29 cellular contexts compared by ENCODE assay signal in the genomic region with DNA sequence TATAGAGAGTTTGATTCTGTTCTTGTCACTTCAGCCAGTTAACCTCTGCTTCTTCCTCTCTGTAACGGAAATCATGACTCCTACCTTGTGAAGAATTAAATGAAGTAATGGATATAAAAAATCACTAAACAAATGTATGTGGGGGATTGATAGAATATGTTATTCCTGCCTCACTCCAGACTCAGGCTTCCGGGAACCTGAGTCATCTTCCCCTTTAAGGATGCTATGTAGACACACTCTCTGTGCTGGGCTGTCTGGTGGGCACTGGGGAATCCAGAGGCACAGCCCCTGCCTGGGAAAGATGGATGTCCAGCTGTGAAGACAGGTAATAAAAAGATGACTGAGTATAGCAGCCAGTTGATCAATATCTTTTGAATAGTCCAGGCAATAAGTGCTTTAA.
DNase-seq lines count a peak whose midpoint lies in the region; ATAC-seq and TF ChIP-seq lines count a peak whose summit lies in the region.
"Had no signal": no experiment of that assay in that cellular context is flagged by ENCODE, and none has a peak within 500 bp of the region (broad histone marks: within the 10 kb centered on the region; RNA-seq: fewer than 3 reads in every experiment).

No MANE protein-coding gene starts in this region.

- TF ChIP-seq CTCF in ascending aorta (IDR thresholded peaks at IDR 0.05) (no peak), fibroblast of the aortic adventitia (IDR thresholded peaks at IDR 0.05; ENCODE audit: insufficient read depth, low read length) (no peak), osteoblast (IDR thresholded peaks at IDR 0.05; ENCODE audit: extremely low read depth, low read depth, low read length) (no peak), GM20000 (IDR thresholded peaks at IDR 0.05; ENCODE audit: extremely low read depth, missing control alignments) (no peak)

- H3K4me3 ChIP-seq in BLaER1 treated with 17β-estradiol and CSF1 and Interleukin-3, amounts not matched to agents 10 nM and 100 nM: peak overlapping the region in 2 of 10 experiments; percentile 3 to 30; a peak in 2 of 20 replicates
- H3K4me3 ChIP-seq in ascending aorta (no peak overlapping the region), fibroblast of the aortic adventitia (ENCODE audit: low read depth, low read length) (no peak overlapping the region), osteoblast (ENCODE audit: insufficient read depth, low read length) (no peak overlapping the region)
- H3K4me3 ChIP-seq: breast epithelium, HAP-1, lower lobe of right lung, Peyer's patch, SJSA1, stomach, transverse colon had no signal

- H3K9me3 ChIP-seq in BLaER1 treated with 17β-estradiol and CSF1 and Interleukin-3, amounts not matched to agents 10 nM and 100 nM (replicated peaks in 1 of 11): no peaks in the 10 kb centered on the region; a peak in 1 of 22 replicates
- H3K9me3 ChIP-seq in ascending aorta: no peaks in the 10 kb centered on the region
- no peaks in the 10 kb centered on the region for H3K9me3 ChIP-seq in osteoblast (ENCODE audit: low read depth, low read length)
- H3K9me3 ChIP-seq: breast epithelium, HAP-1, lower lobe of right lung, Peyer's patch, SJSA1, stomach, transverse colon had no signal

- intact Hi-C loops in ascending aorta (cut with DNase I): no loop called here

- DNase-seq in ascending aorta (ENCODE audit: low spot score in 2 of 2) (no peak), fibroblast of the aortic adventitia (ENCODE audit: low read depth) (peak; percentile 36), osteoblast (ENCODE audit: insufficient read length, low spot score, missing footprints) (no peak), GM20000 (ENCODE audit: low spot score) (no peak)
- DNase-seq in activated naive CD8-positive, alpha-beta T cell treated with anti-CD3 and anti-CD28 coated beads for 36 hours: no peak
- no peak for DNase-seq in stimulated activated naive CD4-positive, alpha-beta T cell treated with Interleukin-2 at 50 U/mL for 16 hours (lab: John Stamatoyannopoulos, UW)
- DNase-seq: activated CD4-positive, alpha-beta T cell treated with anti-CD3 and anti-CD28 coated beads, Interleukin-2, amount 10 ng/mL, durations not matched to agents 7 days and 5 days; activated CD8-positive, alpha-beta memory T cell treated with anti-CD3 and anti-CD28 coated beads, Interleukin-2, amount 50 U/mL, for 4 hours; activated naive CD8-positive, alpha-beta T cell treated with anti-CD3 and anti-CD28 coated beads, Interleukin-2, amount 50 U/mL, for 24 hours; foreskin melanocyte; KBM-7; lower lobe of right lung; MM.1S; NCI-H146; NCI-H524; NK-92 treated with Interleukin-12 subunit alpha and Interleukin-12 subunit beta, amount 100 ng/mL, for 24 hours; occipital lobe; Peyer's patch; stomach; T-helper 17 cell; transverse colon had no signal

- H3K9ac ChIP-seq in BLaER1 treated with 17β-estradiol and CSF1 and Interleukin-3, amounts not matched to agents 10 nM and 100 nM: peak overlapping the region in 8 of 11 experiments; percentile 67 to 81 (median 78); a peak in 11 of 22 replicates

- H3K27me3 Mint-ChIP-seq in activated naive CD8-positive, alpha-beta T cell treated with anti-CD3 and anti-CD28 coated beads for 36 hours: no peaks in the 10 kb centered on the region
- H3K27me3 Mint-ChIP-seq: activated CD4-positive, alpha-beta T cell treated with anti-CD3 and anti-CD28 coated beads, Interleukin-2, amount 10 ng/mL, durations not matched to agents 7 days and 5 days; dendritic cell treated with granulocyte-macrophage colony-stimulating factor and Interleukin-4, amounts not matched to agents 40 ng/mL and 50 ng/mL, for 4 days had no signal

- ATAC-seq in GM18867 (IDR thresholded peaks at IDR 0.05; ENCODE audit: unreplicated experiment): no peak
- ATAC-seq: activated naive CD8-positive, alpha-beta T cell treated with anti-CD3 and anti-CD28 coated beads, Interleukin-2, amount 50 U/mL, for 24 hours; lower lobe of right lung; T-helper 17 cell had no signal

- H2AFZ ChIP-seq in osteoblast (ENCODE audit: low read length): no peak overlapping the region

- H4K20me1 ChIP-seq in BLaER1 treated with 17β-estradiol and CSF1 and Interleukin-3, amounts not matched to agents 10 nM and 100 nM: peaks cover 0 to 4% (median 0%) of the 10 kb centered on the region in 11 experiments; a peak in 1 of 22 replicates
- peaks cover 7% of the 10 kb centered on the region for H4K20me1 ChIP-seq in osteoblast (ENCODE audit: insufficient read depth, low read length)

- peaks cover 51 to 89% (median 71%) of the 10 kb centered on the region in 10 experiments for H3K4me1 ChIP-seq in BLaER1 treated with 17β-estradiol and CSF1 and Interleukin-3, amounts not matched to agents 10 nM and 100 nM
- H3K4me1 ChIP-seq in ascending aorta (peaks cover 9 to 42% of the 10 kb centered on the region in 2 donors), osteoblast (ENCODE audit: insufficient read depth, low read length) (peaks cover 63% of the 10 kb centered on the region)
- H3K4me1 ChIP-seq: breast epithelium, Peyer's patch had no signal

- H3K27ac Mint-ChIP-seq in activated naive CD8-positive, alpha-beta T cell treated with anti-CD3 and anti-CD28 coated beads for 36 hours: no peak overlapping the region
- H3K27ac Mint-ChIP-seq: activated CD4-positive, alpha-beta T cell treated with anti-CD3 and anti-CD28 coated beads, Interleukin-2, amount 10 ng/mL, durations not matched to agents 7 days and 5 days; activated naive CD8-positive, alpha-beta T cell treated with anti-CD3 and anti-CD28 coated beads, Interleukin-2, amount 50 U/mL, for 24 hours; dendritic cell treated with granulocyte-macrophage colony-stimulating factor and Interleukin-4, amounts not matched to agents 40 ng/mL and 50 ng/mL, for 4 days; T-helper 17 cell had no signal

- peak overlapping the region in 10 of 11 experiments; percentile 73 to 97 (median 92); a peak in 19 of 22 replicates for H3K27ac ChIP-seq in BLaER1 treated with 17β-estradiol and CSF1 and Interleukin-3, amounts not matched to agents 10 nM and 100 nM
- H3K27ac ChIP-seq in ascending aorta (peak overlapping the region; percentile 73 to 91), osteoblast (ENCODE audit: low read depth, low read length) (peak overlapping the region; percentile 56)
- H3K27ac ChIP-seq: lower lobe of right lung, Peyer's patch, SJSA1, stomach, transverse colon, VCaP had no signal

- peaks cover 70% of the 10 kb centered on the region for H3K79me2 ChIP-seq in osteoblast (ENCODE audit: insufficient read depth, low read length)

- peak overlapping the region; percentile 65 to 95 (median 89) for H3K4me2 ChIP-seq in BLaER1 treated with 17β-estradiol and CSF1 and Interleukin-3, amounts not matched to agents 10 nM and 100 nM
- peak overlapping the region; percentile 1 for H3K4me2 ChIP-seq in osteoblast (ENCODE audit: insufficient read depth, low read length)

- H3K27me3 ChIP-seq in BLaER1 treated with 17β-estradiol and CSF1 and Interleukin-3, amounts not matched to agents 10 nM and 100 nM: no peaks in the 10 kb centered on the region
- H3K27me3 ChIP-seq in ascending aorta: no peaks in the 10 kb centered on the region
- H3K27me3 ChIP-seq in osteoblast (ENCODE audit: insufficient read depth, low read length): no peaks in the 10 kb centered on the region
- H3K27me3 ChIP-seq: breast epithelium, Peyer's patch, SJSA1, stomach, transverse colon had no signal

- peaks cover 0 to 30% (median 10%) of the 10 kb centered on the region in 11 experiments; a peak in 13 of 22 replicates for H3K36me3 ChIP-seq in BLaER1 treated with 17β-estradiol and CSF1 and Interleukin-3, amounts not matched to agents 10 nM and 100 nM
- H3K36me3 ChIP-seq in ascending aorta (no peaks in the 10 kb centered on the region), osteoblast (ENCODE audit: insufficient read depth, low read length) (no peaks in the 10 kb centered on the region)
- H3K36me3 ChIP-seq: breast epithelium, HAP-1, lower lobe of right lung, Peyer's patch, SJSA1, stomach, transverse colon had no signal

- H3K36me3 Mint-ChIP-seq in activated naive CD8-positive, alpha-beta T cell treated with anti-CD3 and anti-CD28 coated beads for 36 hours: no peaks in the 10 kb centered on the region
- H3K36me3 Mint-ChIP-seq: CD14-positive monocyte had no signal

- H3K4me3 Mint-ChIP-seq in activated naive CD8-positive, alpha-beta T cell treated with anti-CD3 and anti-CD28 coated beads for 36 hours: no peak overlapping the region
- H3K4me3 Mint-ChIP-seq: activated CD4-positive, alpha-beta T cell treated with anti-CD3 and anti-CD28 coated beads, Interleukin-2, amount 10 ng/mL, durations not matched to agents 7 days and 5 days; activated naive CD8-positive, alpha-beta T cell treated with anti-CD3 and anti-CD28 coated beads, Interleukin-2, amount 50 U/mL, for 24 hours; CD14-positive monocyte; dendritic cell treated with granulocyte-macrophage colony-stimulating factor and Interleukin-4, amounts not matched to agents 40 ng/mL and 50 ng/mL, for 4 days; T-helper 17 cell had no signal

- no peaks in the 10 kb centered on the region for H3K4me1 Mint-ChIP-seq in activated naive CD8-positive, alpha-beta T cell treated with anti-CD3 and anti-CD28 coated beads for 36 hours
- H3K4me1 Mint-ChIP-seq: activated CD4-positive, alpha-beta T cell treated with anti-CD3 and anti-CD28 coated beads, Interleukin-2, amount 10 ng/mL, durations not matched to agents 7 days and 5 days; activated naive CD8-positive, alpha-beta T cell treated with anti-CD3 and anti-CD28 coated beads, Interleukin-2, amount 50 U/mL, for 24 hours had no signal

- H3K9me3 Mint-ChIP-seq in activated naive CD8-positive, alpha-beta T cell treated with anti-CD3 and anti-CD28 coated beads for 36 hours: no peaks in the 10 kb centered on the region
- H3K9me3 Mint-ChIP-seq: activated CD4-positive, alpha-beta T cell treated with anti-CD3 and anti-CD28 coated beads, Interleukin-2, amount 10 ng/mL, durations not matched to agents 7 days and 5 days; activated naive CD8-positive, alpha-beta T cell treated with anti-CD3 and anti-CD28 coated beads, Interleukin-2, amount 50 U/mL, for 24 hours; dendritic cell treated with granulocyte-macrophage colony-stimulating factor and Interleukin-4, amounts not matched to agents 40 ng/mL and 50 ng/mL, for 4 days had no signal
